Comparison of ENCODE assay signal across 8 cellular contexts in the genomic region with DNA sequence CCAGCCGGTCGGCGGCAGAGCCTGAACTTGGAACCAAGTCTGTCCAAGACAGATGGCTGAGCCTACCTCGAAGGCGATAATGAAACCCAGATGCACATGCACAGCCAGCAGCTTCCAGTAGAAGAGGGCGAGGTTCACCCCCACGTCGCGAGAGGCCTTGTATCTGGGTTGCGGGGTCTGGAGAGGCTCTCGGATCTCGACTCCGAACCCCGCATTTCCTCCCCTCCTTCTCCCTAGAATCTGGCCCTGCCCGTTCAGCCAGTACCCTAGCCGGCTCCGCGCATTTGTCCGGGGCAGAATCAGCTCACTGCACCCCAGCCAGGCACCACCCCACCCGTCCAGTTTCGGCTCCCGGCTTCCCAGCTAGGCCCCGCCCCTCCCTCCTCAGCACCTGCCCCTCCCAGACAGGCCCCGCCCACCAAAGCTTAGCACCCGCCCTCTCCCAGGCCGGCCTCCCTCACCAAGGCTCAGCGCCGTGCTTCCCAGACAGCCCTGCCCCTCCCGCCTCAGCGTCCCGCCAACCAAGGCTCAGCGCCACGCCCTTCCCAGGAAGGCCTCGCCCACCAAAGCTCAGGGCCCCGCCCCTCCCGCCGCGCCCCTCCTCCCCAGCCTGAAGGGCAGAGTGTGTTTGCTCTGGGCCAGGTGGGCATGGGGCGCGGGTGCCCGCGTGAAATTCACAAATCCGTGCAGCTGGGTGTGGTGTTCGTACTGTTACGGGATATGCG. TPM values are rescaled to one million over a fixed set of nuclear protein-coding genes. Genes with fewer than 3 reads are reported as not detected.
DNase-seq lines count a peak whose midpoint lies in the region; ATAC-seq and TF ChIP-seq lines count a peak whose summit lies in the region.

No MANE protein-coding gene starts in this region.

- peak overlapping the region; percentile 79 for H3K4me3 Mint-ChIP-seq in Caco-2 (ENCODE audit: unreplicated experiment)
- peak overlapping the region; percentile 78 for H3K4me3 Mint-ChIP-seq in activated T-cell treated with anti-CD3 and anti-CD28 coated beads, Interleukin-2, amount 50 U/mL, for 24 hours

- H3K27ac ChIP-seq in HUES6 (ENCODE audit: low read depth, low read length) (no peak overlapping the region), muscle layer of colon (ENCODE audit: low read depth, low read length) (peak overlapping the region; percentile 12)

- H3K4me1 ChIP-seq in Caco-2 (peaks cover 11% of the 10 kb centered on the region), HUES6 (ENCODE audit: control insufficient read depth, insufficient read depth, low read length) (peaks cover 23% of the 10 kb centered on the region), muscle layer of colon (ENCODE audit: insufficient read depth, low read length) (peaks cover 15% of the 10 kb centered on the region)

- ATAC-seq in GM21390 (IDR thresholded peaks at IDR 0.05; ENCODE audit: unreplicated experiment) (peak; percentile 87), esophagus mucosa (peak; percentile 96)

- H3K4me1 Mint-ChIP-seq in Caco-2 (ENCODE audit: low read depth, unreplicated experiment) = peaks cover 7% of the 10 kb centered on the region
- peaks cover 19% of the 10 kb centered on the region for H3K4me1 Mint-ChIP-seq in activated T-cell treated with anti-CD3 and anti-CD28 coated beads, Interleukin-2, amount 50 U/mL, for 24 hours (ENCODE audit: low read depth)

- H3K27ac Mint-ChIP-seq in Caco-2 (ENCODE audit: unreplicated experiment) = no peak overlapping the region
- peak overlapping the region; percentile 13 for H3K27ac Mint-ChIP-seq in activated T-cell treated with anti-CD3 and anti-CD28 coated beads, Interleukin-2, amount 50 U/mL, for 24 hours

- H3K9me3 Mint-ChIP-seq in Caco-2 (ENCODE audit: unreplicated experiment) = peaks cover 14% of the 10 kb centered on the region
- no peaks in the 10 kb centered on the region for H3K9me3 Mint-ChIP-seq in activated T-cell treated with anti-CD3 and anti-CD28 coated beads, Interleukin-2, amount 50 U/mL, for 24 hours

- peak; percentile 95 to 97 for DNase-seq in Caco-2
- DNase-seq in OCI-M2 (lab: John Stamatoyannopoulos, UW; ENCODE audit: unreplicated experiment) = peak; percentile 30
- peak; percentile 96 for DNase-seq in activated T-cell treated with anti-CD3 and anti-CD28 coated beads, Interleukin-2, amount 50 U/mL, for 24 hours
- peak; percentile 78 to 82 for DNase-seq in stimulated activated CD8-positive, alpha-beta memory T cell treated with anti-CD3 and anti-CD28 coated beads, Interleukin-4, amount 100 ng/mL, for 4 hours (ENCODE audit: low read depth in 2 of 2, low spot score in 1 of 2)

- H3K9me3 ChIP-seq in Caco-2 = no peaks in the 10 kb centered on the region
- no peaks in the 10 kb centered on the region for H3K9me3 ChIP-seq in HUES6 (ENCODE audit: control insufficient read depth, insufficient read depth, low read depth, low read length)
- no peaks in the 10 kb centered on the region for H3K9me3 ChIP-seq in muscle layer of colon (ENCODE audit: low read length)

- intact Hi-C loops in Caco-2 (cut with micrococcal nuclease; ENCODE audit: unreplicated experiment) = loop anchor here (1.0 kb wide), 2 partner anchors 11 to 19 kb away; no protein-coding TSS in a partner anchor

- H3K36me3 ChIP-seq in Caco-2 (ENCODE audit: control insufficient read depth, insufficient read depth, low read length) (no peaks in the 10 kb centered on the region), HUES6 (ENCODE audit: control insufficient read depth, insufficient read depth, low read length) (no peaks in the 10 kb centered on the region), muscle layer of colon (ENCODE audit: insufficient read depth, low read length) (no peaks in the 10 kb centered on the region)

- peaks cover 6% of the 10 kb centered on the region for H3K27me3 Mint-ChIP-seq in Caco-2 (ENCODE audit: insufficient read depth, unreplicated experiment)
- H3K27me3 Mint-ChIP-seq in activated T-cell treated with anti-CD3 and anti-CD28 coated beads, Interleukin-2, amount 50 U/mL, for 24 hours = peaks cover 2% of the 10 kb centered on the region

- CTCF ChIA-PET in Caco-2 (lab: Charles Lee) = interaction anchor here (1.1 to 2.7 kb wide), 4 partner anchors 11 to 144 kb away, joined by 3 to 11 read pairs (median 6); partner anchors contain the start of gene FAM131C

- POLR2A ChIA-PET in Caco-2 (lab: Charles Lee) = interaction anchor here (0.8 to 2.2 kb wide), 4 partner anchors 11 to 135 kb away, joined by 3 to 28 read pairs (median 4); partner anchors contain the start of genes CPLANE2 and FBXO42

- H3K36me3 Mint-ChIP-seq in Caco-2 (ENCODE audit: insufficient read depth, unreplicated experiment) = peaks cover 6% of the 10 kb centered on the region
- H3K36me3 Mint-ChIP-seq in activated T-cell treated with anti-CD3 and anti-CD28 coated beads, Interleukin-2, amount 50 U/mL, for 24 hours (ENCODE audit: low read depth) = no peaks in the 10 kb centered on the region

- no peak for TF ChIP-seq CTCF in Caco-2 (IDR thresholded peaks at IDR 0.05; ENCODE audit: insufficient read depth in 1 of 2, low read depth in 1 of 2, low read length in 1 of 2, severe bottlenecking in 1 of 2, unreplicated experiment in 1 of 2)

- BruUV-seq in Caco-2 (replicated peaks; lab: Mats Ljungman, UMichigan) = no TSS peak

- H3K4me3 ChIP-seq in Caco-2 (ENCODE audit: low read depth, low read length) = peak overlapping the region; percentile 51
- H3K4me3 ChIP-seq in HUES6 (ENCODE audit: low read depth, low read length) = peak overlapping the region; percentile 68
- H3K4me3 ChIP-seq in muscle layer of colon (ENCODE audit: low read depth in 1 of 2, low read length in 2 of 2) = peak overlapping the region; percentile 33 to 75

- H3K9ac ChIP-seq in HUES6 (ENCODE audit: low read length) (no peak overlapping the region), muscle layer of colon (ENCODE audit: low read length) (peak overlapping the region; percentile 27)

- no peaks in the 10 kb centered on the region for H3K27me3 ChIP-seq in Caco-2 (replicated peaks; ENCODE audit: control insufficient read depth, insufficient read depth, low read length)
- peaks cover 43% of the 10 kb centered on the region for H3K27me3 ChIP-seq in HUES6 (ENCODE audit: control insufficient read depth, insufficient read depth, low read length)
- H3K27me3 ChIP-seq in muscle layer of colon (ENCODE audit: control insufficient read depth in 1 of 2, insufficient read depth in 2 of 2, low read length in 2 of 2) = no peaks in the 10 kb centered on the region

RNA-seq across cellular contexts. Expression of gene ARHGEF19, which starts 4.8 kb away (rescaled TPM):
- 7.7 and 8.0 TPM in 2 replicates for total RNA-seq in Caco-2 (2022)
- 21.9 TPM for total RNA-seq in esophagus mucosa

RNA-seq across cellular contexts. Expression of gene CPLANE2, which starts 19.8 kb away (rescaled TPM):
- total RNA-seq in Caco-2 (2022) = 2.1 and 4.2 TPM in 2 replicates
- total RNA-seq in esophagus mucosa = 11.4 TPM

Comparison
In these comparisons a context has a peak if more than half of its experiments do, and no peak if none do; other contexts are left out.
1. DNase-seq: peak in every context shown above with its lines; median percentile 96 in Caco-2; 96 in activated T-cell treated with anti-CD3 and anti-CD28 coated beads, Interleukin-2, amount 50 U/mL, for 24 hours; 80 in stimulated activated CD8-positive, alpha-beta memory T cell treated with anti-CD3 and anti-CD28 coated beads, Interleukin-4, amount 100 ng/mL, for 4 hours; 30 in OCI-M2.